Comparison of ENCODE assay signal across 25 cellular contexts in genomic region chr20:32946629-32947028, GRCh38. TPM values are rescaled to one million over a fixed set of nuclear protein-coding genes. Genes with fewer than 3 reads are reported as not detected.
DNase-seq lines count a peak whose midpoint lies in the region; ATAC-seq lines count a peak whose summit lies in the region.
"Had no signal": no experiment of that assay in that cellular context is flagged by ENCODE, and none has a peak within 500 bp of the region (broad histone marks: within the 10 kb centered on the region; RNA-seq: fewer than 3 reads in every experiment).

No MANE protein-coding gene starts in this region.

- H3K36me3 Mint-ChIP-seq in activated CD4-positive, alpha-beta T cell treated with anti-CD3 and anti-CD28 coated beads, Interleukin-2, amount 10 ng/mL, durations not matched to agents 7 days and 5 days (ENCODE audit: low read depth), result peaks cover 2% of the 10 kb centered on the region
- no peaks in the 10 kb centered on the region for H3K36me3 Mint-ChIP-seq in activated naive CD4-positive, alpha-beta T cell treated with anti-CD3 and anti-CD28 coated beads, Interleukin-2, amount 50 U/mL, for 24 hours
- H3K36me3 Mint-ChIP-seq in T-cell, result peaks cover 2% of the 10 kb centered on the region

- H3K9me3 ChIP-seq in Karpas-422 (ENCODE audit: low read length), result no peaks in the 10 kb centered on the region

- no peak overlapping the region for H3K4me3 ChIP-seq in Karpas-422 (ENCODE audit: low read length)
- H3K4me3 ChIP-seq: GM12878, GM23248, PC-9 had no signal

- H3K4me1 ChIP-seq in Karpas-422 (ENCODE audit: low read length), result no peaks in the 10 kb centered on the region

- H3K36me3 ChIP-seq in Karpas-422 (ENCODE audit: insufficient read depth, low read length), result no peaks in the 10 kb centered on the region

- H3K9ac ChIP-seq in Karpas-422 (ENCODE audit: low read length), result no peak overlapping the region
- H3K9ac ChIP-seq: GM23248, KMS-11 had no signal

- H3K27ac ChIP-seq in Karpas-422 (ENCODE audit: low read length), result no peak overlapping the region
- H3K27ac ChIP-seq: GM23248, HL-60, KMS-11, PC-9, RWPE1 had no signal

- peaks cover 44% of the 10 kb centered on the region for H3K4me1 Mint-ChIP-seq in activated CD4-positive, alpha-beta T cell treated with anti-CD3 and anti-CD28 coated beads, Interleukin-2, amount 10 ng/mL, durations not matched to agents 7 days and 5 days
- H3K4me1 Mint-ChIP-seq in activated naive CD4-positive, alpha-beta T cell treated with anti-CD3 and anti-CD28 coated beads, Interleukin-2, amount 50 U/mL, for 24 hours, result peaks cover 55% of the 10 kb centered on the region
- H3K4me1 Mint-ChIP-seq in T-cell, result peaks cover 51 to 61% (median 51%) of the 10 kb centered on the region in 3 donors
- H3K4me1 Mint-ChIP-seq: B cell had no signal

- H3K27me3 ChIP-seq in Karpas-422 (ENCODE audit: low read length), result no peaks in the 10 kb centered on the region; the same call in 1 of the 2 replicates

- POLR2A ChIA-PET in activated CD4-positive, alpha-beta T cell treated with anti-CD3 and anti-CD28 coated beads, Interleukin-2, amount 10 ng/mL, durations not matched to agents 7 days and 5 days (lab: Charles Lee), result no interaction called here
- POLR2A ChIA-PET in T-cell (lab: Charles Lee), result no interaction called here

- H3K4me2 ChIP-seq in Karpas-422 (ENCODE audit: low read depth, low read length, poor library complexity, severe bottlenecking), result no peak overlapping the region
- H3K4me2 ChIP-seq: KMS-11, PC-9 had no signal

- CTCF ChIA-PET in activated CD4-positive, alpha-beta T cell treated with anti-CD3 and anti-CD28 coated beads, Interleukin-2, amount 10 ng/mL, durations not matched to agents 7 days and 5 days (lab: Charles Lee), result interaction anchor here (1.1 to 2.2 kb wide), 6 partner anchors 17 to 168 kb away, joined by 3 to 7 read pairs (median 6); partner anchors contain the start of gene SUN5
- CTCF ChIA-PET in T-cell (lab: Charles Lee), result interaction anchor here (0.6 to 2.0 kb wide), 5 partner anchors 21 to 446 kb away, joined by 4 to 11 read pairs (median 5); no protein-coding TSS in a partner anchor

- no peaks in the 10 kb centered on the region for H3K79me2 ChIP-seq in Karpas-422 (ENCODE audit: low read length)

- no peaks in the 10 kb centered on the region for H3K27me3 Mint-ChIP-seq in activated CD4-positive, alpha-beta T cell treated with anti-CD3 and anti-CD28 coated beads, Interleukin-2, amount 10 ng/mL, durations not matched to agents 7 days and 5 days
- H3K27me3 Mint-ChIP-seq in activated naive CD4-positive, alpha-beta T cell treated with anti-CD3 and anti-CD28 coated beads, Interleukin-2, amount 50 U/mL, for 24 hours, result no peaks in the 10 kb centered on the region
- H3K27me3 Mint-ChIP-seq in T-cell, result no peaks in the 10 kb centered on the region

- no peaks in the 10 kb centered on the region for H3K9me2 ChIP-seq in Karpas-422 (replicated peaks; ENCODE audit: insufficient read depth, low read length)

- no peak overlapping the region for H2AFZ ChIP-seq in Karpas-422 (ENCODE audit: low read length)
- H2AFZ ChIP-seq: GM23248, PC-9 had no signal

- ATAC-seq in T-cell (replicated peaks in 1 of 4), result no peak

- H3K9me3 Mint-ChIP-seq in activated CD4-positive, alpha-beta T cell treated with anti-CD3 and anti-CD28 coated beads, Interleukin-2, amount 10 ng/mL, durations not matched to agents 7 days and 5 days, result peaks cover 3% of the 10 kb centered on the region
- H3K9me3 Mint-ChIP-seq in activated naive CD4-positive, alpha-beta T cell treated with anti-CD3 and anti-CD28 coated beads, Interleukin-2, amount 50 U/mL, for 24 hours, result no peaks in the 10 kb centered on the region
- H3K9me3 Mint-ChIP-seq in T-cell, result peaks cover 0 to 3% (median 0%) of the 10 kb centered on the region in 3 donors

- no peaks in the 10 kb centered on the region for H4K20me1 ChIP-seq in Karpas-422 (ENCODE audit: insufficient read depth, low read depth, low read length)

- H3K4me3 Mint-ChIP-seq in activated CD4-positive, alpha-beta T cell treated with anti-CD3 and anti-CD28 coated beads, Interleukin-2, amount 10 ng/mL, durations not matched to agents 7 days and 5 days, result no peak overlapping the region
- H3K4me3 Mint-ChIP-seq in activated naive CD4-positive, alpha-beta T cell treated with anti-CD3 and anti-CD28 coated beads, Interleukin-2, amount 50 U/mL, for 24 hours, result no peak overlapping the region
- H3K4me3 Mint-ChIP-seq in T-cell, result peak overlapping the region in 1 of 3 donors; percentile 55
- H3K4me3 Mint-ChIP-seq: B cell had no signal

- DNase-seq in activated CD4-positive, alpha-beta T cell treated with anti-CD3 and anti-CD28 coated beads, Interleukin-2, amount 10 ng/mL, durations not matched to agents 7 days and 5 days, result no peak
- no peak for DNase-seq in activated CD4-positive, alpha-beta T cell treated with anti-CD3 and anti-CD28 coated beads for 4 hours
- DNase-seq in activated naive CD4-positive, alpha-beta T cell (lab: John Stamatoyannopoulos, UW), result no peak
- DNase-seq in T-cell (no peak), Karpas-422 (no peak), T-helper 1 cell (no peak)
- DNase-seq: Calu3, DMS53, EL, GM23248, HCEC 1CT, NCI-H1436, NCI-H1930, NCI-H345, NCI-H524 treated with DMSO at 0.1 percent for 48 hours, PC-9 had no signal

- peak overlapping the region; percentile 87 for H3K27ac Mint-ChIP-seq in activated CD4-positive, alpha-beta T cell treated with anti-CD3 and anti-CD28 coated beads, Interleukin-2, amount 10 ng/mL, durations not matched to agents 7 days and 5 days
- H3K27ac Mint-ChIP-seq in activated naive CD4-positive, alpha-beta T cell treated with anti-CD3 and anti-CD28 coated beads, Interleukin-2, amount 50 U/mL, for 24 hours, result peak overlapping the region; percentile 48
- H3K27ac Mint-ChIP-seq in T-cell, result peak overlapping the region; percentile 87 to 93
- H3K27ac Mint-ChIP-seq: B cell had no signal

RNA-seq across cellular contexts. Expression of gene SUN5, which starts 57.6 kb away (rescaled TPM):
- total RNA-seq in activated CD4-positive, alpha-beta T cell treated with anti-CD3 and anti-CD28 coated beads, Interleukin-2, amount 10 ng/mL, durations not matched to agents 7 days and 5 days, result not detected
- not detected for total RNA-seq in T-cell
- total RNA-seq in Karpas-422 (2014; rRNA removed; shearing (Covaris generic); ENCODE audit: low replicate concordance), result not detected in 2 replicates
- total RNA-seq: A172, B cell, Calu3, GM12878, GM23248, HT1080, MCF 10A, PC-9 had no signal
